In genomic region chr6:90393232-90393884, GRCh38 we compare ENCODE assay signal across 8 cellular contexts.
DNase-seq lines count a peak whose midpoint lies in the region; ATAC-seq and TF ChIP-seq lines count a peak whose summit lies in the region.

No MANE protein-coding gene starts in this region.

- no peak for DNase-seq in GM12864 (ENCODE audit: low read depth)
- DNase-seq in NCI-H345 treated with DMSO at 0.1 percent for 48 hours (lab: John Stamatoyannopoulos, UW; ENCODE audit: unreplicated experiment), result peak; percentile 11
- peak; percentile 49 for DNase-seq in activated CD4-positive, alpha-beta T cell treated with anti-CD3 and anti-CD28 coated beads for 1 hour
- DNase-seq in chondrocyte (ENCODE audit: low spot score), result no peak
- DNase-seq in right lobe of liver, result no peak
- peak; percentile 29 to 54 for DNase-seq in stimulated activated CD8-positive, alpha-beta memory T cell treated with anti-CD3 and anti-CD28 coated beads, Interleukin-4, amount 100 ng/mL, for 1 hour (ENCODE audit: low read depth in 2 of 2, low spot score in 1 of 2)

- H3K4me1 ChIP-seq in right lobe of liver, result no peaks in the 10 kb centered on the region

- peak; percentile 82 for ATAC-seq in HG02870 (IDR thresholded peaks at IDR 0.05; ENCODE audit: unreplicated experiment)
- peak; percentile 91 to 97 (median 94) for ATAC-seq in right lobe of liver
- ATAC-seq in HG03280 (IDR thresholded peaks at IDR 0.05; ENCODE audit: unreplicated experiment), result no peak

- no peak overlapping the region for H3K4me3 Mint-ChIP-seq in chondrocyte (ENCODE audit: unreplicated experiment)

- H3K36me3 ChIP-seq in right lobe of liver, result no peaks in the 10 kb centered on the region

- H3K36me3 Mint-ChIP-seq in chondrocyte (ENCODE audit: low read depth), result no peaks in the 10 kb centered on the region

- H3K27ac Mint-ChIP-seq in chondrocyte (ENCODE audit: unreplicated experiment), result no peak overlapping the region

- H3K4me1 Mint-ChIP-seq in chondrocyte (ENCODE audit: low read depth), result peaks cover 6% of the 10 kb centered on the region

- no peak overlapping the region for H3K27ac ChIP-seq in right lobe of liver

- intact Hi-C loops in right lobe of liver (cut with DNase I), result loop anchor here in 1 of 2 donors (10.0 kb wide), 1 partner anchor 419 kb away; no protein-coding TSS in a partner anchor

- no peaks in the 10 kb centered on the region for H3K9me3 Mint-ChIP-seq in chondrocyte (ENCODE audit: low read depth)

- TF ChIP-seq CTCF in GM12864 (IDR thresholded peaks at IDR 0.05; ENCODE audit: low read depth, low read length, missing control alignments) (peak; percentile 80), chondrocyte (IDR thresholded peaks at IDR 0.05) (peak; percentile 92), right lobe of liver (IDR thresholded peaks at IDR 0.05) (peak; percentile 75 to 82 (median 78))

- H3K27me3 ChIP-seq in right lobe of liver, result no peaks in the 10 kb centered on the region

- no peaks in the 10 kb centered on the region for H3K9me3 ChIP-seq in right lobe of liver

- TF ChIP-seq POLR2A in right lobe of liver (IDR thresholded peaks at IDR 0.05), result no peak

- H3K27me3 Mint-ChIP-seq in chondrocyte (ENCODE audit: low read depth), result peaks cover 3% of the 10 kb centered on the region

- H3K4me3 ChIP-seq in GM12864 (ENCODE audit: low read depth, low read length), result no peak overlapping the region
- H3K4me3 ChIP-seq in right lobe of liver, result no peak overlapping the region

- WGBS in right lobe of liver (ENCODE audit: insufficient coverage, low coverage, low lambda C conversion rate, missing lambda C conversion rate), result 21% methylated on average over 7 of the region's 7 CpGs

Comparison
In these comparisons a context has a peak if more than half of its experiments do, and no peak if none do; other contexts are left out.
1. DNase-seq: peak in NCI-H345 treated with DMSO at 0.1 percent for 48 hours (single experiment), activated CD4-positive, alpha-beta T cell treated with anti-CD3 and anti-CD28 coated beads for 1 hour (single experiment) and stimulated activated CD8-positive, alpha-beta memory T cell treated with anti-CD3 and anti-CD28 coated beads, Interleukin-4, amount 100 ng/mL, for 1 hour (2 of 2); none in GM12864 (single experiment), chondrocyte (single experiment) and right lobe of liver (0 of 3).
2. Peak in every context shown above with its lines, with median percentiles within 50 percentile points of each other: CTCF ChIP-seq.